ENCODE assay signal across 9 cellular contexts in genomic region chr3:51311055-51311454, GRCh38.
DNase-seq lines count a peak whose midpoint lies in the region; ATAC-seq and TF ChIP-seq lines count a peak whose summit lies in the region.
"Had no signal": no experiment of that assay in that cellular context is flagged by ENCODE, and none has a peak within 500 bp of the region (broad histone marks: within the 10 kb centered on the region; RNA-seq: fewer than 3 reads in every experiment).

No MANE protein-coding gene starts in this region.

- peak; percentile 59 for TF ChIP-seq CTCF in progenitor cell of endocrine pancreas (IDR thresholded peaks at IDR 0.05; ENCODE audit: unreplicated experiment)

- peaks cover 6% of the 10 kb centered on the region for H3K9me3 Mint-ChIP-seq in progenitor cell of endocrine pancreas (ENCODE audit: low read depth)
- H3K9me3 Mint-ChIP-seq in stimulated activated effector memory CD8-positive, alpha-beta T cell treated with anti-CD3 and anti-CD28 coated beads, Interleukin-12 subunit alpha, Interleukin-12 subunit beta, amount 100 ng/mL, for 72 hours: peaks cover 4% of the 10 kb centered on the region

- ATAC-seq in stimulated activated effector memory CD8-positive, alpha-beta T cell treated with anti-CD3 and anti-CD28 coated beads, Interleukin-12 subunit alpha, Interleukin-12 subunit beta, amount 100 ng/mL, for 72 hours: no peak

- peaks cover 9% of the 10 kb centered on the region for H3K36me3 Mint-ChIP-seq in progenitor cell of endocrine pancreas (ENCODE audit: insufficient read depth)
- no peaks in the 10 kb centered on the region for H3K36me3 Mint-ChIP-seq in stimulated activated effector memory CD8-positive, alpha-beta T cell treated with anti-CD3 and anti-CD28 coated beads, Interleukin-12 subunit alpha, Interleukin-12 subunit beta, amount 100 ng/mL, for 72 hours

- peak; percentile 9 for DNase-seq in NCI-H2227 (lab: John Stamatoyannopoulos, UW; ENCODE audit: unreplicated experiment)
- DNase-seq in NCI-H2227 treated with DMSO at 0.1 percent for 48 hours (lab: John Stamatoyannopoulos, UW): no peak
- peak; percentile 24 for DNase-seq in LoVo (ENCODE audit: low spot score)
- peak; percentile 13 for DNase-seq in dedifferentiated amniotic fluid mesenchymal stem cell (ENCODE audit: extremely low spot score)
- DNase-seq in progenitor cell of endocrine pancreas (ENCODE audit: low spot score, unreplicated experiment): no peak
- DNase-seq in activated effector memory CD4-positive, alpha-beta T cell treated with anti-CD3 and anti-CD28 coated beads, Interleukin-2, amount 50 U/mL, for 16 hours: no peak
- DNase-seq in stimulated activated effector memory CD8-positive, alpha-beta T cell treated with anti-CD3 and anti-CD28 coated beads, Interleukin-12 subunit alpha, Interleukin-12 subunit beta, amount 100 ng/mL, for 72 hours (ENCODE audit: low spot score in 2 of 2): no peak
- DNase-seq in activated T-cell treated with anti-CD3 and anti-CD28 coated beads for 4 hours: no peak
- DNase-seq: NCI-H446 treated with DMSO at 0.1 percent for 48 hours had no signal

- H3K4me3 Mint-ChIP-seq in progenitor cell of endocrine pancreas (ENCODE audit: low read depth): no peak overlapping the region
- no peak overlapping the region for H3K4me3 Mint-ChIP-seq in stimulated activated effector memory CD8-positive, alpha-beta T cell treated with anti-CD3 and anti-CD28 coated beads, Interleukin-12 subunit alpha, Interleukin-12 subunit beta, amount 100 ng/mL, for 72 hours

- no peaks in the 10 kb centered on the region for H3K27me3 Mint-ChIP-seq in progenitor cell of endocrine pancreas

- H3K4me1 Mint-ChIP-seq in progenitor cell of endocrine pancreas (ENCODE audit: low read depth): peaks cover 5% of the 10 kb centered on the region
- no peaks in the 10 kb centered on the region for H3K4me1 Mint-ChIP-seq in stimulated activated effector memory CD8-positive, alpha-beta T cell treated with anti-CD3 and anti-CD28 coated beads, Interleukin-12 subunit alpha, Interleukin-12 subunit beta, amount 100 ng/mL, for 72 hours

- no peak overlapping the region for H3K27ac Mint-ChIP-seq in progenitor cell of endocrine pancreas
- no peak overlapping the region for H3K27ac Mint-ChIP-seq in stimulated activated effector memory CD8-positive, alpha-beta T cell treated with anti-CD3 and anti-CD28 coated beads, Interleukin-12 subunit alpha, Interleukin-12 subunit beta, amount 100 ng/mL, for 72 hours

Comparison
In these comparisons a context has a peak if more than half of its experiments do, and no peak if none do; other contexts are left out.
1. DNase-seq: peak in NCI-H2227 (single experiment), LoVo (single experiment) and dedifferentiated amniotic fluid mesenchymal stem cell (single experiment); none in NCI-H2227 treated with DMSO at 0.1 percent for 48 hours (single experiment), progenitor cell of endocrine pancreas (single experiment), activated effector memory CD4-positive, alpha-beta T cell treated with anti-CD3 and anti-CD28 coated beads, Interleukin-2, amount 50 U/mL, for 16 hours (single experiment), stimulated activated effector memory CD8-positive, alpha-beta T cell treated with anti-CD3 and anti-CD28 coated beads, Interleukin-12 subunit alpha, Interleukin-12 subunit beta, amount 100 ng/mL, for 72 hours (0 of 2) and activated T-cell treated with anti-CD3 and anti-CD28 coated beads for 4 hours (single experiment).